17 cellular contexts compared by ENCODE assay signal in genomic region chr2:80147690-80148089, GRCh38.
DNase-seq lines count a peak whose midpoint lies in the region; TF ChIP-seq lines count a peak whose summit lies in the region.
"Had no signal": no experiment of that assay in that cellular context is flagged by ENCODE, and none has a peak within 500 bp of the region (broad histone marks: within the 10 kb centered on the region; RNA-seq: fewer than 3 reads in every experiment).

No MANE protein-coding gene starts in this region.

- TF ChIP-seq CTCF in BE2C (IDR thresholded peaks at IDR 0.05; ENCODE audit: low read depth, low read length): no peak

- H3K4me3 ChIP-seq in BE2C (ENCODE audit: low read depth, low read length): no peak overlapping the region
- H3K4me3 ChIP-seq: BLaER1, GM12878, GM23248 had no signal

- DNase-seq in BE2C (peak; percentile 33), SK-N-DZ (ENCODE audit: low spot score) (peak; percentile 77), left kidney (ENCODE audit: low read depth, low spot score) (peak; percentile 9), DMS 273 treated with DMSO at 0.1 percent for 48 hours (lab: John Stamatoyannopoulos, UW) (no peak), NCI-H146 (lab: John Stamatoyannopoulos, UW) (no peak)
- DNase-seq in stimulated activated naive CD4-positive, alpha-beta T cell (lab: John Stamatoyannopoulos, UW): no peak
- DNase-seq: Caco-2; CD4-positive, CD25-positive, alpha-beta regulatory T cell; CD8-positive, alpha-beta T cell; DMS79; EL; GDM1; GM23248; H7; HCEC 1CT had no signal

- H3K36me3 ChIP-seq in BE2C: no peaks in the 10 kb centered on the region
- H3K36me3 ChIP-seq: BLaER1 had no signal

- no peaks in the 10 kb centered on the region for H3K27me3 ChIP-seq in BE2C
- H3K27me3 ChIP-seq: BLaER1 had no signal

- H3K9me3 ChIP-seq in BE2C: no peaks in the 10 kb centered on the region
- H3K9me3 ChIP-seq: BLaER1, Caco-2 had no signal

- peaks cover 23% of the 10 kb centered on the region for H3K4me1 ChIP-seq in BE2C

Comparison
In these comparisons a context has a peak if more than half of its experiments do, and no peak if none do; other contexts are left out.
1. DNase-seq: peak in BE2C (single experiment), SK-N-DZ (single experiment) and left kidney (single experiment); none in stimulated activated naive CD4-positive, alpha-beta T cell (0 of 6), DMS 273 treated with DMSO at 0.1 percent for 48 hours (single experiment) and NCI-H146 (single experiment).